In genomic region chr6:157238346-157238745, GRCh38 we compare ENCODE assay signal across 12 cellular contexts.
"Had no signal": no experiment of that assay in that cellular context is flagged by ENCODE, and none has a peak within 500 bp of the region (broad histone marks: within the 10 kb centered on the region; RNA-seq: fewer than 3 reads in every experiment).

No MANE protein-coding gene starts in this region.

- H3K36me3 ChIP-seq: adrenal gland, right lobe of liver had no signal

- H3K27ac Mint-ChIP-seq: activated naive CD4-positive, alpha-beta T cell treated with anti-CD3 and anti-CD28 coated beads, Interleukin-2, amount 10 ng/mL, durations not matched to agents 7 days and 5 days; nephron progenitor cell; T-helper 2 cell treated with Interferon-gamma antibody and Interleukin-4, amounts not matched to agents 5 μg/mL and 100 μg/mL, for 36 hours had no signal

- ATAC-seq: right lobe of liver had no signal

- H3K27me3 ChIP-seq: adrenal gland had no signal

- H3K4me3 ChIP-seq: adrenal gland, coronary artery, right lobe of liver had no signal

- H3K9me3 Mint-ChIP-seq: activated naive CD4-positive, alpha-beta T cell treated with anti-CD3 and anti-CD28 coated beads, Interleukin-2, amount 10 ng/mL, durations not matched to agents 7 days and 5 days had no signal

- H3K4me3 Mint-ChIP-seq: activated naive CD4-positive, alpha-beta T cell treated with anti-CD3 and anti-CD28 coated beads, Interleukin-2, amount 10 ng/mL, durations not matched to agents 7 days and 5 days; T-helper 2 cell treated with Interferon-gamma antibody and Interleukin-4, amounts not matched to agents 5 μg/mL and 100 μg/mL, for 36 hours had no signal

- DNase-seq: activated CD4-positive, alpha-beta T cell treated with anti-CD3 and anti-CD28 coated beads, Interleukin-2, amount 50 U/mL, for 1 hour; activated naive CD4-positive, alpha-beta T cell treated with anti-CD3 and anti-CD28 coated beads, Interleukin-2, amount 10 ng/mL, durations not matched to agents 7 days and 5 days; activated T-cell treated with anti-CD3 and anti-CD28 coated beads, Interleukin-2, amount 50 U/mL, for 1 hour; adrenal gland; central memory CD4-positive, alpha-beta T cell; foreskin fibroblast; head of caudate nucleus; nephron progenitor cell; occipital lobe had no signal

- H3K9me3 ChIP-seq: adrenal gland, right lobe of liver had no signal

- H3K27ac ChIP-seq: adrenal gland, right lobe of liver had no signal
